In genomic region chr2:190854726-190855125, GRCh38 we compare ENCODE assay signal across 15 cellular contexts. TPM values are rescaled to one million over a fixed set of nuclear protein-coding genes. Genes with fewer than 3 reads are reported as not detected.
DNase-seq lines count a peak whose midpoint lies in the region; ATAC-seq lines count a peak whose summit lies in the region.
"Had no signal": no experiment of that assay in that cellular context is flagged by ENCODE, and none has a peak within 500 bp of the region (broad histone marks: within the 10 kb centered on the region; RNA-seq: fewer than 3 reads in every experiment).

No MANE protein-coding gene starts in this region.

- peak overlapping the region; percentile 57 for H2AK5ac ChIP-seq in mesenchymal stem cell (ENCODE audit: low read length, severe bottlenecking)

- H3K4me3 ChIP-seq in Karpas-422 (ENCODE audit: low read length) (no peak overlapping the region), mesenchymal stem cell (ENCODE audit: insufficient read depth in 1 of 2, low read depth in 1 of 2, low read length in 2 of 2) (no peak overlapping the region)
- H3K4me3 ChIP-seq: GM12878, GM23248 had no signal

- ATAC-seq in HG03135 (IDR thresholded peaks at IDR 0.05; ENCODE audit: unreplicated experiment) (no peak), HG02798 (IDR thresholded peaks at IDR 0.05; ENCODE audit: poor library complexity, unreplicated experiment) (no peak), HG03108 (IDR thresholded peaks at IDR 0.05; ENCODE audit: unreplicated experiment) (no peak)

- H3K4me2 ChIP-seq in Karpas-422 (ENCODE audit: low read depth, low read length, poor library complexity, severe bottlenecking) (no peak overlapping the region), mesenchymal stem cell (ENCODE audit: low read length, poor library complexity, severe bottlenecking) (no peak overlapping the region)

- DNase-seq in Karpas-422 (peak; percentile 14), cerebellar cortex (ENCODE audit: low spot score) (peak; percentile 87), mesenchymal stem cell (no peak)
- DNase-seq: Calu3; CD4-positive, alpha-beta memory T cell; COR-L47; DMS53; DMS79 treated with DMSO at 0.1 percent for 48 hours; H7; HCEC 1CT had no signal

- peaks cover 5% of the 10 kb centered on the region for H3K79me1 ChIP-seq in mesenchymal stem cell (replicated peaks; ENCODE audit: low read length, poor library complexity, severe bottlenecking)

- no peaks in the 10 kb centered on the region for H3K79me2 ChIP-seq in Karpas-422 (ENCODE audit: low read length)

- H3K23ac ChIP-seq in mesenchymal stem cell (ENCODE audit: low read length in 2 of 2) = no peak overlapping the region

- WGBS in mesenchymal stem cell = 100% methylated on average over 1 of the region's 1 CpG

- no peak overlapping the region for H4K8ac ChIP-seq in mesenchymal stem cell (ENCODE audit: low read length)

- H2BK5ac ChIP-seq in mesenchymal stem cell (ENCODE audit: low read depth, low read length, poor library complexity, severe bottlenecking) = no peak overlapping the region

- no peak overlapping the region for H4K91ac ChIP-seq in mesenchymal stem cell (ENCODE audit: low read length)

- no peaks in the 10 kb centered on the region for H4K20me1 ChIP-seq in Karpas-422 (ENCODE audit: insufficient read depth, low read depth, low read length)

- H2BK12ac ChIP-seq in mesenchymal stem cell (ENCODE audit: low read length in 2 of 2) = no peak overlapping the region

- H2AFZ ChIP-seq in Karpas-422 (ENCODE audit: low read length) (no peak overlapping the region), mesenchymal stem cell (ENCODE audit: low read depth, low read length) (no peak overlapping the region)

- H3K4me1 ChIP-seq in Karpas-422 (ENCODE audit: low read length) (no peaks in the 10 kb centered on the region; the same call in 1 of the 2 replicates), mesenchymal stem cell (ENCODE audit: control insufficient read depth, insufficient read depth, low read depth, low read length) (peaks cover 7% of the 10 kb centered on the region)

- no peaks in the 10 kb centered on the region for H3K9me2 ChIP-seq in Karpas-422 (replicated peaks; ENCODE audit: insufficient read depth, low read length)

- no peaks in the 10 kb centered on the region for H3K36me3 ChIP-seq in Karpas-422 (ENCODE audit: insufficient read depth, low read length)
- no peaks in the 10 kb centered on the region for H3K36me3 ChIP-seq in mesenchymal stem cell (ENCODE audit: control insufficient read depth in 1 of 2, insufficient read depth in 2 of 2, low read depth in 1 of 2, low read length in 2 of 2)

- no peak overlapping the region for H3K4ac ChIP-seq in mesenchymal stem cell (ENCODE audit: low read depth in 1 of 2, low read length in 2 of 2)

- H3K9ac ChIP-seq in Karpas-422 (ENCODE audit: low read length) (no peak overlapping the region), mesenchymal stem cell (ENCODE audit: low read length) (no peak overlapping the region)
- H3K9ac ChIP-seq: GM23248 had no signal

- no peak overlapping the region for H3K14ac ChIP-seq in mesenchymal stem cell (ENCODE audit: low read length in 2 of 2)

- H3K27me3 ChIP-seq in Karpas-422 (ENCODE audit: low read length) (no peaks in the 10 kb centered on the region), mesenchymal stem cell (ENCODE audit: control insufficient read depth in 1 of 2, insufficient read depth in 1 of 2, low read length in 2 of 2) (no peaks in the 10 kb centered on the region)

- no peak overlapping the region for H2BK15ac ChIP-seq in mesenchymal stem cell (ENCODE audit: low read depth, poor library complexity, severe bottlenecking)

- no peak overlapping the region for H2BK120ac ChIP-seq in mesenchymal stem cell (ENCODE audit: low read depth, low read length)

- H3K9me3 ChIP-seq in Karpas-422 (ENCODE audit: low read length) (no peaks in the 10 kb centered on the region), mesenchymal stem cell (ENCODE audit: control insufficient read depth, low read length) (no peaks in the 10 kb centered on the region)

- H3K27ac ChIP-seq in Karpas-422 (ENCODE audit: low read length) (no peak overlapping the region), mesenchymal stem cell (ENCODE audit: low read length, poor library complexity, severe bottlenecking) (no peak overlapping the region)
- H3K27ac ChIP-seq: GM23248 had no signal

- H3K18ac ChIP-seq in mesenchymal stem cell (ENCODE audit: low read depth in 1 of 2, low read length in 2 of 2) = no peak overlapping the region

RNA-seq across cellular contexts. Expression of gene GLS, which starts 25.9 kb away (rescaled TPM):
- 159 and 283 TPM in 2 replicates for total RNA-seq in Karpas-422 (2014; rRNA removed; shearing (Covaris generic); ENCODE audit: low replicate concordance)
- 33.6 TPM for polyA plus RNA-seq in mesenchymal stem cell (2013, experiment 1 of 2)
- polyA plus RNA-seq in mesenchymal stem cell (2013, experiment 2 of 2) = 34.7 TPM
